Comparison of ENCODE assay signal across 1 cellular context in the genomic region with DNA sequence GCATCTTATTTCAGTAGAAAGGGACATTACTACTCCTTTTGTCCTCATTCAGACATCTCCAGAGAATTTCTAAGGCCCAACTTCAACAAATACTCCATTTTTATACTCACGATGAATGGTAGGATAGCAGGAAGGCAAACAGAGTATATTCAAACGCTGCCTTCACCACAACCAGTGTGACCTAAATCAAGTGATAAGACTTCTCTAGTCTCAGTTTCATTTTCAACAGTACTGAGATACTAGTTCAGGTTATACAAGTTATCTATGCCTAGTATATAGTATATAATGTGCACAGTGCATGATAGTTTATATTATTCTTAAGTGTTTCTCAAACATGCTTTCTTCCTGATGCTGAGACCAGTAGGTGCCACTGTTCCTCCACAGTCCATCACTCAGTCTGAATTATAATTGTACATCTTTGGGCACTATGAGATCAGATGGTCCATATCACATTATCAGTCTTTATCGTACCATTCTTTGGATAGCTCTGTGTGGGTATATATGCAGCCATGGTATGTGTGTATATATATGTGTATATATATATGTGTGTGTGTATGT.
TF ChIP-seq lines count a peak whose summit lies in the region.

No MANE protein-coding gene starts in this region.

TF ChIP-seq in GM23338, 12 proteins besides CTCF, POLR2A, EP300 and RAD21 (continued from another document):
- TF ChIP-seq, protein P1, sequence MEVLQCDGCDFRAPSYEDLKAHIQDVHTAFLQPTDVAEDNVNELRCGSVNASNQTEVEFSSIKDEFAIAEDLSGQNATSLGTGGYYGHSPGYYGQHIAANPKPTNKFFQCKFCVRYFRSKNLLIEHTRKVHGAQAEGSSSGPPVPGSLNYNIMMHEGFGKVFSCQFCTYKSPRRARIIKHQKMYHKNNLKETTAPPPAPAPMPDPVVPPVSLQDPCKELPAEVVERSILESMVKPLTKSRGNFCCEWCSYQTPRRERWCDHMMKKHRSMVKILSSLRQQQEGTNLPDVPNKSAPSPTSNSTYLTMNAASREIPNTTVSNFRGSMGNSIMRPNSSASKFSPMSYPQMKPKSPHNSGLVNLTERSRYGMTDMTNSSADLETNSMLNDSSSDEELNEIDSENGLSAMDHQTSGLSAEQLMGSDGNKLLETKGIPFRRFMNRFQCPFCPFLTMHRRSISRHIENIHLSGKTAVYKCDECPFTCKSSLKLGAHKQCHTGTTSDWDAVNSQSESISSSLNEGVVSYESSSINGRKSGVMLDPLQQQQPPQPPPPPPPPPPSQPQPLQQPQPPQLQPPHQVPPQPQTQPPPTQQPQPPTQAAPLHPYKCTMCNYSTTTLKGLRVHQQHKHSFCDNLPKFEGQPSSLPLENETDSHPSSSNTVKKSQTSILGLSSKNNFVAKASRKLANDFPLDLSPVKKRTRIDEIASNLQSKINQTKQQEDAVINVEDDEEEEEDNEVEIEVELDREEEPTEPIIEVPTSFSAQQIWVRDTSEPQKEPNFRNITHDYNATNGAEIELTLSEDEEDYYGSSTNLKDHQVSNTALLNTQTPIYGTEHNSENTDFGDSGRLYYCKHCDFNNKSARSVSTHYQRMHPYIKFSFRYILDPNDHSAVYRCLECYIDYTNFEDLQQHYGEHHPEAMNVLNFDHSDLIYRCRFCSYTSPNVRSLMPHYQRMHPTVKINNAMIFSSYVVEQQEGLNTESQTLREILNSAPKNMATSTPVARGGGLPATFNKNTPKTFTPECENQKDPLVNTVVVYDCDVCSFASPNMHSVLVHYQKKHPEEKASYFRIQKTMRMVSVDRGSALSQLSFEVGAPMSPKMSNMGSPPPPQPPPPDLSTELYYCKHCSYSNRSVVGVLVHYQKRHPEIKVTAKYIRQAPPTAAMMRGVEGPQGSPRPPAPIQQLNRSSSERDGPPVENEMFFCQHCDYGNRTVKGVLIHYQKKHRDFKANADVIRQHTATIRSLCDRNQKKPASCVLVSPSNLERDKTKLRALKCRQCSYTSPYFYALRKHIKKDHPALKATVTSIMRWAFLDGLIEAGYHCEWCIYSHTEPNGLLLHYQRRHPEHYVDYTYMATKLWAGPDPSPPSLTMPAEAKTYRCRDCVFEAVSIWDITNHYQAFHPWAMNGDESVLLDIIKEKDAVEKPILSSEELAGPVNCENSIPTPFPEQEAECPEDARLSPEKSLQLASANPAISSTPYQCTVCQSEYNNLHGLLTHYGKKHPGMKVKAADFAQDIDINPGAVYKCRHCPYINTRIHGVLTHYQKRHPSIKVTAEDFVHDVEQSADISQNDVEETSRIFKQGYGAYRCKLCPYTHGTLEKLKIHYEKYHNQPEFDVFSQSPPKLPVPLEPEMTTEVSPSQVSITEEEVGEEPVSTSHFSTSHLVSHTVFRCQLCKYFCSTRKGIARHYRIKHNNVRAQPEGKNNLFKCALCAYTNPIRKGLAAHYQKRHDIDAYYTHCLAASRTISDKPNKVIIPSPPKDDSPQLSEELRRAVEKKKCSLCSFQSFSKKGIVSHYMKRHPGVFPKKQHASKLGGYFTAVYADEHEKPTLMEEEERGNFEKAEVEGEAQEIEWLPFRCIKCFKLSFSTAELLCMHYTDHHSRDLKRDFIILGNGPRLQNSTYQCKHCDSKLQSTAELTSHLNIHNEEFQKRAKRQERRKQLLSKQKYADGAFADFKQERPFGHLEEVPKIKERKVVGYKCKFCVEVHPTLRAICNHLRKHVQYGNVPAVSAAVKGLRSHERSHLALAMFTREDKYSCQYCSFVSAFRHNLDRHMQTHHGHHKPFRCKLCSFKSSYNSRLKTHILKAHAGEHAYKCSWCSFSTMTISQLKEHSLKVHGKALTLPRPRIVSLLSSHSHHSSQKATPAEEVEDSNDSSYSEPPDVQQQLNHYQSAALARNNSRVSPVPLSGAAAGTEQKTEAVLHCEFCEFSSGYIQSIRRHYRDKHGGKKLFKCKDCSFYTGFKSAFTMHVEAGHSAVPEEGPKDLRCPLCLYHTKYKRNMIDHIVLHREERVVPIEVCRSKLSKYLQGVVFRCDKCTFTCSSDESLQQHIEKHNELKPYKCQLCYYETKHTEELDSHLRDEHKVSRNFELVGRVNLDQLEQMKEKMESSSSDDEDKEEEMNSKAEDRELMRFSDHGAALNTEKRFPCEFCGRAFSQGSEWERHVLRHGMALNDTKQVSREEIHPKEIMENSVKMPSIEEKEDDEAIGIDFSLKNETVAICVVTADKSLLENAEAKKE (CRISPR knock-in tag; IDR thresholded peaks at IDR 0.05), result no peak
- TF ChIP-seq ZNF114 (CRISPR knock-in tag; IDR thresholded peaks at IDR 0.05) (no peak), ZNF331 (CRISPR knock-in tag; IDR thresholded peaks at IDR 0.05; ENCODE audit: low read depth) (no peak), EZH2 (IDR thresholded peaks at IDR 0.05; ENCODE audit: low read depth, unreplicated experiment) (no peak), JUNB (IDR thresholded peaks at IDR 0.05; ENCODE audit: unreplicated experiment) (no peak)
TF ChIP-seq in GM23338: peak in this region for 0.
